8 cellular contexts compared by ENCODE assay signal in the genomic region with DNA sequence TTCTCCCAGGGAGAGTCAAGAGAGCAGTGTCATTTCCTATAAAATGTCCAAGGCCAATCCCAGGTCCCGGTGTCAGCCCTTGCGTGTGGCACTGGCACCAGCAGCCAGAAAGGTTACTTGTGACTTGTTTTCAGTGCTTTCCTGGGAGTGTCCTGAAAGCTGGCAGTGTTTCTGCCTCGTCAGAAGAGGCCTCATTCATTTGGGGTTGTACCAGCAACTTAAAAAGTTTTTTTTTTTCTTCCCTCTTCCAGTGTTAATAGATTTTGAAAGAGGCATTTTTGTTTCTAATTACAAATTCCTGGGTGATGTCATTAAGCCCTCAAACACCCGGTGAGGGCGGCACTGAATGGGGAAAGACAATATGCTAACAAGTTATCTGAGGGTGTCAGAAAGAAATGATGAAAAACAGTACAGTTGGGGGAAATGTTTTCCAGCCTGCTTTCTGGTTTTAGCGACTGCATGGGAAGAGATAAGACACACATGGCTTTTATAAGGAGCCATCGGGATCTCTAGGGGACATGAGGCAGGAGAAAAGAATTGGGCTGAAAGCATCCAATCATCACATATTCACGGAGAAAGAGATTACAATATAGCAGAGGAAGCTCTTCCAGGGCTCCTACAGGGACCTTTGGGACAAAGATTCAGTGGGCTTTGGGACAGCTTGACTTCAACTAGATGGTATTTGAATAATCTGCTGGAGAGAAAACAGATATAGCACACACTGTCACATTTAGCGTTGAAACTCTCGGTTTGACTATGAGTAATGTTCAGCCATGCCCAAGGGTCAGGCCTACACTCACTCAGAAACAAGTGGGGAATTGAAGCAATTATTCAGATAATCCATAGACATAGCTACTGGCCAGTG.
A peak's percentile ranks its signal among the peaks of the same experiment; 100 is the strongest.
DNase-seq lines count a peak whose midpoint lies in the region; ATAC-seq, FAIRE-seq and TF ChIP-seq lines count a peak whose summit lies in the region.

No MANE protein-coding gene starts in this region.

- no peak for FAIRE-seq in frontal cortex (lab: Jason Lieb, UNC)

- no peaks in the 10 kb centered on the region for H3K79me2 ChIP-seq in neural progenitor cell (ENCODE audit: low read depth)

- H3K4me3 Mint-ChIP-seq in neural progenitor cell = no peak overlapping the region

- peak overlapping the region; percentile 50 for H2AFZ ChIP-seq in neural progenitor cell (replicated peaks)

- H3K9ac ChIP-seq in neural progenitor cell = no peak overlapping the region

- H3K27ac ChIP-seq in Panc1 (ENCODE audit: low read length) = peak overlapping the region; percentile 100
- H3K27ac ChIP-seq in neural progenitor cell = peak overlapping the region; percentile 59

- TF ChIP-seq CTCF in Panc1 (IDR thresholded peaks at IDR 0.05) (no peak), neural progenitor cell (IDR thresholded peaks at IDR 0.05) (no peak)

- H3K4me1 ChIP-seq in Panc1 (ENCODE audit: control insufficient read depth, insufficient read depth, low read length) (peaks cover 52% of the 10 kb centered on the region), neural progenitor cell (peaks cover 46% of the 10 kb centered on the region)

- intact Hi-C loops in Panc1 (cut with micrococcal nuclease; ENCODE audit: unreplicated experiment) = loop anchor here (2.0 to 10.0 kb wide), 4 partner anchors 23 to 323 kb away; partner anchors contain the start of gene ZNF217

- peaks cover 19% of the 10 kb centered on the region for H3F3A ChIP-seq in neural progenitor cell (ENCODE audit: low read depth)

- H4K20me1 ChIP-seq in neural progenitor cell (ENCODE audit: low read depth) = no peaks in the 10 kb centered on the region

- no peaks in the 10 kb centered on the region for H3K36me3 ChIP-seq in Panc1 (ENCODE audit: control insufficient read depth, insufficient read depth, low read length)
- H3K36me3 ChIP-seq in neural progenitor cell = no peaks in the 10 kb centered on the region

- H3K27ac Mint-ChIP-seq in neural progenitor cell = no peak overlapping the region

- peaks cover 59% of the 10 kb centered on the region for H3K4me1 Mint-ChIP-seq in neural progenitor cell

- peaks cover 6% of the 10 kb centered on the region for H3K27me3 Mint-ChIP-seq in neural progenitor cell (ENCODE audit: insufficient read depth, low read depth)

- H3K4me3 ChIP-seq in Panc1 (ENCODE audit: low read depth in 2 of 2, low read length in 2 of 2) (no peak overlapping the region), neural progenitor cell (no peak overlapping the region)

- no peaks in the 10 kb centered on the region for H3K9me3 Mint-ChIP-seq in neural progenitor cell

- in situ Hi-C loops in Panc1 (cut with HindIII; ENCODE audit: low pct_unique_long_range_greater_than_20kb, low sequenced_read_pairs) = no loop called here

- H3K9me3 ChIP-seq in Panc1 (ENCODE audit: control insufficient read depth, insufficient read depth, low read depth, low read length) (no peaks in the 10 kb centered on the region), neural progenitor cell (ENCODE audit: low read depth) (no peaks in the 10 kb centered on the region)

- DNase-seq in Panc1 (ENCODE audit: low read depth, low spot score) (no peak), erythroblast (lab: John Stamatoyannopoulos, UW) (peak; percentile 79 to 88), neural progenitor cell (ENCODE audit: low spot score) (no peak), NCI-H526 (lab: John Stamatoyannopoulos, UW) (no peak), frontal cortex (ENCODE audit: low spot score in 2 of 2) (no peak), middle frontal gyrus (ENCODE audit: extremely low spot score, low spot score) (no peak)

- H3K27me3 ChIP-seq in Panc1 (ENCODE audit: control insufficient read depth, insufficient read depth, low read length) = no peaks in the 10 kb centered on the region
- H3K27me3 ChIP-seq in neural progenitor cell = no peaks in the 10 kb centered on the region

- POLR2A ChIA-PET in Panc1 (lab: Charles Lee) = no interaction called here

- no TSS peak for BruUV-seq in Panc1 (replicated peaks; lab: Mats Ljungman, UMichigan)

- CTCF ChIA-PET in Panc1 (lab: Charles Lee) = interaction anchor here (1.9 kb wide), 1 partner anchor 131 kb away, joined by 6 read pairs; no protein-coding TSS in a partner anchor

- H3K36me3 Mint-ChIP-seq in neural progenitor cell = no peaks in the 10 kb centered on the region

- H3K4me2 ChIP-seq in neural progenitor cell = peak overlapping the region; percentile 2

- TF ChIP-seq POLR2A in GM18505 (IDR thresholded peaks at IDR 0.05; ENCODE audit: borderline replicate concordance, extremely low read depth, insufficient read depth, insufficient read length) (peak; percentile 36), erythroblast (IDR thresholded peaks at IDR 0.05; ENCODE audit: low read length) (no peak)

- ATAC-seq in GM18505 (IDR thresholded peaks at IDR 0.05; ENCODE audit: unreplicated experiment) (peak; percentile 60), HG02610 (IDR thresholded peaks at IDR 0.05; ENCODE audit: unreplicated experiment) (peak; percentile 81), Panc1 (no peak)

Comparison
In these comparisons a context has a peak if more than half of its experiments do, and no peak if none do; other contexts are left out.
1. DNase-seq: peak in erythroblast (2 of 2); none in Panc1 (single experiment), neural progenitor cell (single experiment), NCI-H526 (0 of 2), frontal cortex (0 of 2) and middle frontal gyrus (single experiment).